ENCODE assay signal across 8 cellular contexts in the genomic region with DNA sequence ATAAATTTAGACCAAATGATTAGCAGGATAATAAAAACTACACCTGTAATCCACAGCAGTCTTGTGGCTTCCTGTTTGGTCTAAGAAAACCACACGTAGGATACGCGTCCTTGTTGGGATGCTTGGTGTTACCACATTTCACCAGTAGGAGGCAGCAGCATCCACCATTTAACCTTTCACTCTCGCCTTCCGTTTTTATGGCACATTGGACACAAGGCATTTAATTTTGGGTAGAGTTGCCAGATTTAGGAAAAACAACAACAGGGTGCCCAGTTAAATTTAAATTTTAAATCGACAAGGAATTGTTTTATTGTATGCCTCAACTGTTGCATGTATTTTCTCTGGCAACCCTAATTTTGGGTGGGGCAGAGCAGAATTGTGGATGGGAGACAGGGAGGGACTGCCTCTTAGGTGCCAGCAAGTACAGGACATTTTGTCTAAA. TPM values are rescaled to one million over a fixed set of nuclear protein-coding genes. Genes with fewer than 3 reads are reported as not detected.
A peak's percentile ranks its signal among the peaks of the same experiment; 100 is the strongest.
DNase-seq lines count a peak whose midpoint lies in the region; ATAC-seq and TF ChIP-seq lines count a peak whose summit lies in the region.

No MANE protein-coding gene starts in this region.

- H2AFZ ChIP-seq in neuronal stem cell (ENCODE audit: low read length): no peak overlapping the region

- no peak for TF ChIP-seq POLR2A in suprapubic skin (IDR thresholded peaks at IDR 0.05)

- H3K27ac ChIP-seq in neuronal stem cell (replicated peaks; ENCODE audit: low read length): no peak overlapping the region
- H3K27ac ChIP-seq in suprapubic skin: no peak overlapping the region

- H3K27me3 ChIP-seq in neuronal stem cell (ENCODE audit: control insufficient read depth in 3 of 3, insufficient read depth in 3 of 3, low read depth in 1 of 3, low read length in 3 of 3): peaks cover 0 to 3% (median 0%) of the 10 kb centered on the region in 3 experiments
- no peaks in the 10 kb centered on the region for H3K27me3 ChIP-seq in suprapubic skin

- peak; percentile 94 for TF ChIP-seq CTCF in fibroblast of mammary gland (conservative IDR thresholded peaks at IDR 0.05; ENCODE audit: control insufficient read depth, insufficient read depth, low read depth, low read length)
- TF ChIP-seq CTCF in suprapubic skin (IDR thresholded peaks at IDR 0.05): peak; percentile 73 to 80

- no peak overlapping the region for H2BK5ac ChIP-seq in neuronal stem cell (ENCODE audit: low read length)

- no peaks in the 10 kb centered on the region for H3K79me1 ChIP-seq in neuronal stem cell (ENCODE audit: low read depth, low read length)

- H3K4me3 ChIP-seq in fibroblast of mammary gland (ENCODE audit: control insufficient read depth, low read depth, low read length): no peak overlapping the region
- H3K4me3 ChIP-seq in neuronal stem cell (ENCODE audit: low read length in 2 of 2): no peak overlapping the region
- H3K4me3 ChIP-seq in suprapubic skin: no peak overlapping the region

- no peak overlapping the region for H2BK12ac ChIP-seq in neuronal stem cell (ENCODE audit: low read length)

- H3K36me3 ChIP-seq in neuronal stem cell (replicated peaks in 1 of 2; ENCODE audit: control insufficient read depth in 2 of 2, insufficient read depth in 2 of 2, low read length in 2 of 2) (no peaks in the 10 kb centered on the region), suprapubic skin (no peaks in the 10 kb centered on the region)

- H3K9ac ChIP-seq in neuronal stem cell (ENCODE audit: low read depth, low read length, poor library complexity): no peak overlapping the region

- no peaks in the 10 kb centered on the region for H3K9me3 ChIP-seq in neuronal stem cell (replicated peaks in 1 of 2; ENCODE audit: control insufficient read depth in 2 of 2, insufficient read depth in 1 of 2, low read depth in 1 of 2, low read length in 2 of 2)
- H3K9me3 ChIP-seq in suprapubic skin: no peaks in the 10 kb centered on the region

- no peak overlapping the region for H2AK5ac ChIP-seq in neuronal stem cell (ENCODE audit: low read depth, low read length)

- no peak overlapping the region for H3K18ac ChIP-seq in neuronal stem cell (ENCODE audit: low read length)

- H3K4ac ChIP-seq in neuronal stem cell (ENCODE audit: low read length): no peak overlapping the region

- no peak overlapping the region for H3K4me2 ChIP-seq in neuronal stem cell (ENCODE audit: insufficient read depth, low read length, poor library complexity, severe bottlenecking)

- no peak overlapping the region for H3K14ac ChIP-seq in neuronal stem cell (ENCODE audit: low read length)

- no CpG with 5 or more reads among the region's 6 CpGs for WGBS in neuronal stem cell (ENCODE audit: extremely low coverage in 2 of 2, insufficient read length in 2 of 2, insufficient replicate concordance in 1 of 2), 2 donors
- WGBS in suprapubic skin: 2% methylated on average over 6 of the region's 6 CpGs

- H2BK120ac ChIP-seq in neuronal stem cell (ENCODE audit: low read depth, low read length): no peak overlapping the region

- H2BK15ac ChIP-seq in neuronal stem cell (ENCODE audit: low read length): no peak overlapping the region

- peak; percentile 44 for ATAC-seq in GM19438 (IDR thresholded peaks at IDR 0.05; ENCODE audit: low read depth, unreplicated experiment)

- DNase-seq in C1 segment of cervical spinal cord (lab: John Stamatoyannopoulos, UW): peak in 11 of 14 donors; percentile 3 to 79 (median 43)
- peak; percentile 47 for DNase-seq in HuH-7 (ENCODE audit: low spot score)
- DNase-seq in OCI-M1 (lab: John Stamatoyannopoulos, UW): peak; percentile 83
- DNase-seq in activated T-cell treated with anti-CD3 and anti-CD28 coated beads, Interleukin-2, amount 50 U/mL, for 48 hours: peak; percentile 79 to 81
- DNase-seq in fibroblast of mammary gland (ENCODE audit: low read depth): peak; percentile 76
- peak; percentile 70 for DNase-seq in neuronal stem cell (ENCODE audit: low spot score)
- no peak for DNase-seq in suprapubic skin (ENCODE audit: low spot score in 2 of 2)

- H4K8ac ChIP-seq in neuronal stem cell (ENCODE audit: low read depth, low read length): no peak overlapping the region

- no peak overlapping the region for H4K91ac ChIP-seq in neuronal stem cell (ENCODE audit: low read depth, low read length, poor library complexity)

- H3K4me1 ChIP-seq in neuronal stem cell (ENCODE audit: control insufficient read depth in 2 of 2, insufficient read depth in 1 of 2, low read depth in 1 of 2, low read length in 2 of 2): no peaks in the 10 kb centered on the region
- no peaks in the 10 kb centered on the region for H3K4me1 ChIP-seq in suprapubic skin

- H3K23ac ChIP-seq in neuronal stem cell (ENCODE audit: low read depth, low read length, poor library complexity): no peak overlapping the region

- no peak for TF ChIP-seq EP300 in suprapubic skin (IDR thresholded peaks at IDR 0.05)

RNA-seq across cellular contexts. Expression of a gene that starts 6.3 kb away (rescaled TPM):
- not detected for polyA plus RNA-seq in neuronal stem cell (2013, experiment 1 of 2)
- polyA plus RNA-seq in neuronal stem cell (2013, experiment 2 of 2): not detected
- total RNA-seq in suprapubic skin: under 1 TPM in 2 of 4 donors, not detected in 2; 0.26 to 0.32 TPM

RNA-seq across cellular contexts. Expression of a gene that starts 47.9 kb away (rescaled TPM):
- not detected for polyA plus RNA-seq in neuronal stem cell (2013, experiment 1 of 2)
- not detected for polyA plus RNA-seq in neuronal stem cell (2013, experiment 2 of 2)
- total RNA-seq in suprapubic skin: not detected

RNA-seq across cellular contexts. Expression of a gene that starts 50.8 kb away (rescaled TPM):
- polyA plus RNA-seq in neuronal stem cell (2013, experiment 1 of 2): 5.8 TPM
- polyA plus RNA-seq in neuronal stem cell (2013, experiment 2 of 2): 6.1 TPM
- total RNA-seq in suprapubic skin: under 1 TPM; 0.34 to 0.89 (median 0.71) TPM

RNA-seq across cellular contexts. Expression of a gene that starts 50.8 kb away (rescaled TPM):
- 0.04 TPM for polyA plus RNA-seq in neuronal stem cell (2013, experiment 1 of 2)
- polyA plus RNA-seq in neuronal stem cell (2013, experiment 2 of 2): 0.01 TPM
- not detected for total RNA-seq in suprapubic skin

Comparison
In these comparisons a context has a peak if more than half of its experiments do, and no peak if none do; other contexts are left out.
1. DNase-seq: peak in C1 segment of cervical spinal cord (11 of 14), HuH-7 (single experiment), OCI-M1 (single experiment), activated T-cell treated with anti-CD3 and anti-CD28 coated beads, Interleukin-2, amount 50 U/mL, for 48 hours (2 of 2), fibroblast of mammary gland (single experiment) and neuronal stem cell (single experiment); none in suprapubic skin (0 of 2).